ENCODE assay signal across 23 cellular contexts in the genomic region with DNA sequence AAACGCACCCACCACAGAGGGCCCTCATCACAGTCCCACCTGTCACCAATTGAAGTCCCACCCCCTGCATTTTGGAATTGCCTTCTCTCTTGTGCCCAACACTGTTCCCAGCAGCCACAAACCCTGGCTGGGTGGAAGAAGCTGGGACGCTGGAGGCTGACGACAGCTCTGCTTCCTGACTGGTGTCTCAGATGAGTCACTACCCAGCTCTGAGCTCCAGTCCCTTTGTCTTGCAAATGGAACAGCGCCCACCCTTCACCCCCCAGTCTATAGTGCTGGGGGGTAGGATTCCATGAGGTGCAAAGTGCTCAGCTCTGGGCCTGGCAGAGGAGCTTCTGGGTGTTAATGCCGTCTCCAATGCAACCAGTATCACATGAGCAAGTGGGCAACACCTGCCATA.
DNase-seq lines count a peak whose midpoint lies in the region; ATAC-seq and TF ChIP-seq lines count a peak whose summit lies in the region.
"Had no signal": no experiment of that assay in that cellular context is flagged by ENCODE, and none has a peak within 500 bp of the region (broad histone marks: within the 10 kb centered on the region; RNA-seq: fewer than 3 reads in every experiment).

No MANE protein-coding gene starts in this region.

- WGBS in GM23248 (ENCODE audit: low coverage in 1 of 2, low lambda C conversion rate in 2 of 2, missing lambda C conversion rate in 2 of 2), 2 experiments = 10 to 14% methylated on average over 5 of the region's 5 CpGs

- BruUV-seq in OCI-LY7 (replicated peaks; lab: Mats Ljungman, UMichigan) = no TSS peak

- peak overlapping the region; percentile 91 for H3K27ac Mint-ChIP-seq in WTC11
- H3K27ac Mint-ChIP-seq: activated CD4-positive, alpha-beta memory T cell treated with anti-CD3 and anti-CD28 coated beads for 36 hours; dendritic cell treated with granulocyte-macrophage colony-stimulating factor and Interleukin-4, amounts not matched to agents 40 ng/mL and 50 ng/mL, for 4 days; IgD-negative memory B cell; natural killer cell treated with Interleukin-12 subunit alpha and Interleukin-12 subunit beta and Interleukin-15 and Interleukin-18, amount 100 ng/mL, for 72 hours had no signal

- no peak overlapping the region for H3K9ac ChIP-seq in GM23248

- H4K20me1 ChIP-seq in GM23248 (ENCODE audit: insufficient read depth) = no peaks in the 10 kb centered on the region
- no peaks in the 10 kb centered on the region for H4K20me1 ChIP-seq in OCI-LY7 (ENCODE audit: insufficient read depth, low read length)

- H3K79me2 ChIP-seq in GM23248 (ENCODE audit: insufficient read depth) (no peaks in the 10 kb centered on the region), OCI-LY7 (ENCODE audit: insufficient read depth, low read depth, low read length) (no peaks in the 10 kb centered on the region)

- in situ Hi-C loops in GM23248 (cut with MboI) = no loop called here

- peaks cover 11% of the 10 kb centered on the region; the same call in 1 of the 2 replicates for H3K27me3 ChIP-seq in GM23248 (replicated peaks; ENCODE audit: insufficient read depth)
- H3K27me3 ChIP-seq: vagina had no signal

- no peaks in the 10 kb centered on the region for H3K9me2 ChIP-seq in GM23248 (ENCODE audit: insufficient read depth)
- H3K9me2 ChIP-seq in OCI-LY7 (ENCODE audit: insufficient read depth, low read length) = no peaks in the 10 kb centered on the region

- intact Hi-C loops in posterior cingulate gyrus (cut with DNase I) = no loop called here
- intact Hi-C loops in OCI-LY7 (cut with micrococcal nuclease; ENCODE audit: unreplicated experiment) = no loop called here

- H3K9me3 Mint-ChIP-seq in WTC11 = peaks cover 4% of the 10 kb centered on the region
- H3K9me3 Mint-ChIP-seq: dendritic cell treated with granulocyte-macrophage colony-stimulating factor and Interleukin-4, amounts not matched to agents 40 ng/mL and 50 ng/mL, for 4 days; IgD-negative memory B cell had no signal

- peaks cover 16% of the 10 kb centered on the region for H3K4me1 Mint-ChIP-seq in WTC11
- H3K4me1 Mint-ChIP-seq: IgD-negative memory B cell had no signal

- H3K4me3 ChIP-seq in GM23248 (no peak overlapping the region), epithelial cell of esophagus (ENCODE audit: low read length) (no peak overlapping the region), OCI-LY7 (ENCODE audit: low read depth, low read length, poor library complexity, severe bottlenecking) (no peak overlapping the region)
- H3K4me3 ChIP-seq: GM12878, skin epidermis, vagina had no signal

- POLR2A ChIA-PET in WTC11 (lab: Charles Lee) (interaction anchor here (1.4 kb wide), 1 partner anchor 59 kb away, joined by 6 read pairs; no protein-coding TSS in a partner anchor), OCI-LY7 (lab: Charles Lee) (no interaction called here)

- CTCF ChIA-PET in WTC11 (lab: Charles Lee) = interaction anchor here (0.6 to 2.9 kb wide), 20 partner anchors 8 to 399 kb away, joined by 3 to 24 read pairs (median 5); no protein-coding TSS in a partner anchor
- CTCF ChIA-PET in OCI-LY7 (lab: Charles Lee; ENCODE audit: unreplicated experiment) = no interaction called here

- H3K4me3 Mint-ChIP-seq in WTC11 = peak overlapping the region; percentile 24; the same call in 1 of the 2 replicates
- H3K4me3 Mint-ChIP-seq: activated CD4-positive, alpha-beta memory T cell treated with anti-CD3 and anti-CD28 coated beads for 36 hours; dendritic cell treated with granulocyte-macrophage colony-stimulating factor and Interleukin-4, amounts not matched to agents 40 ng/mL and 50 ng/mL, for 4 days; IgD-negative memory B cell; natural killer cell treated with Interleukin-12 subunit alpha and Interleukin-12 subunit beta and Interleukin-15 and Interleukin-18, amount 100 ng/mL, for 72 hours had no signal

- peak; percentile 78 for ATAC-seq in WTC11
- no peak for ATAC-seq in GM21717 (IDR thresholded peaks at IDR 0.05; ENCODE audit: unreplicated experiment)
- ATAC-seq: GM12878; natural killer cell treated with Interleukin-12 subunit alpha and Interleukin-12 subunit beta and Interleukin-15 and Interleukin-18, amount 100 ng/mL, for 72 hours; Right ventricle myocardium inferior had no signal

- H3K9me3 ChIP-seq in GM23248 (ENCODE audit: low read depth) (no peaks in the 10 kb centered on the region), OCI-LY7 (ENCODE audit: low read length) (no peaks in the 10 kb centered on the region)
- H3K9me3 ChIP-seq: vagina had no signal

- no peaks in the 10 kb centered on the region for H3K36me3 ChIP-seq in GM23248 (ENCODE audit: low read depth)
- H3K36me3 ChIP-seq in OCI-LY7 (ENCODE audit: insufficient read depth, low read length) = no peaks in the 10 kb centered on the region
- H3K36me3 ChIP-seq: vagina, WERI-Rb-1 had no signal

- H3K27ac ChIP-seq in GM23248 = no peak overlapping the region
- H3K27ac ChIP-seq in OCI-LY7 (ENCODE audit: low read depth, low read length, poor library complexity, severe bottlenecking) = no peak overlapping the region
- H3K27ac ChIP-seq: skin epidermis, vagina, WERI-Rb-1 had no signal

- no peaks in the 10 kb centered on the region for H3F3A ChIP-seq in GM23248 (ENCODE audit: insufficient read depth)

- H3K27me3 Mint-ChIP-seq in WTC11 (ENCODE audit: low read depth) = no peaks in the 10 kb centered on the region

- H3K4me2 ChIP-seq in GM23248 (ENCODE audit: unreplicated experiment) = no peak overlapping the region
- H3K4me2 ChIP-seq in OCI-LY7 (ENCODE audit: low read length) = no peak overlapping the region

- no peaks in the 10 kb centered on the region for H3K36me3 Mint-ChIP-seq in WTC11
- H3K36me3 Mint-ChIP-seq: activated CD4-positive, alpha-beta memory T cell treated with anti-CD3 and anti-CD28 coated beads for 36 hours; natural killer cell treated with Interleukin-12 subunit alpha and Interleukin-12 subunit beta and Interleukin-15 and Interleukin-18, amount 100 ng/mL, for 72 hours had no signal

- no peaks in the 10 kb centered on the region for H3K4me1 ChIP-seq in GM23248 (ENCODE audit: insufficient read depth)
- H3K4me1 ChIP-seq in OCI-LY7 (ENCODE audit: insufficient read depth, low read length, poor library complexity, severe bottlenecking) = no peaks in the 10 kb centered on the region
- H3K4me1 ChIP-seq: vagina had no signal

- DNase-seq in GM23248 = peak; percentile 43
- peak; percentile 43 for DNase-seq in WTC11 (ENCODE audit: low spot score)
- peak; percentile 40 for DNase-seq in epithelial cell of esophagus (ENCODE audit: low read depth)
- peak in 7 of 10 donors; percentile 40 to 91 (median 66) for DNase-seq in posterior cingulate gyrus
- no peak for DNase-seq in foreskin melanocyte
- DNase-seq in NCI-H226 = no peak
- DNase-seq in OCI-LY7 (ENCODE audit: low spot score) = no peak
- DNase-seq: activated CD4-positive, alpha-beta memory T cell treated with anti-CD3 and anti-CD28 coated beads for 36 hours; activated naive CD4-positive, alpha-beta T cell treated with Interleukin-2 at 50 U/mL for 16 hours; GF-D8; mammary epithelial cell; NCI-H2029 treated with DMSO at 0.1 percent for 48 hours; NCI-H524; stimulated activated CD4-positive, alpha-beta T cell treated with anti-CD3 and anti-CD28 coated beads, Interleukin-2, amount 100 ng/mL, for 48 hours; WERI-Rb-1 had no signal

- no peak for TF ChIP-seq CTCF in WTC11 (IDR thresholded peaks at IDR 0.05)
- no peak for TF ChIP-seq CTCF in epithelial cell of esophagus (IDR thresholded peaks at IDR 0.05; ENCODE audit: insufficient read depth, low read depth, low read length, missing control alignments)
- TF ChIP-seq CTCF in OCI-LY7 (conservative IDR thresholded peaks at IDR 0.05; ENCODE audit: low read length) = no peak

- H2AFZ ChIP-seq in GM23248 = no peak overlapping the region
- H2AFZ ChIP-seq in OCI-LY7 (ENCODE audit: low read length) = no peak overlapping the region

TF ChIP-seq in WTC11, 78 proteins besides CTCF, POLR2A, EP300 and RAD21 (continues in another document):
- TF ChIP-seq, protein P1, sequence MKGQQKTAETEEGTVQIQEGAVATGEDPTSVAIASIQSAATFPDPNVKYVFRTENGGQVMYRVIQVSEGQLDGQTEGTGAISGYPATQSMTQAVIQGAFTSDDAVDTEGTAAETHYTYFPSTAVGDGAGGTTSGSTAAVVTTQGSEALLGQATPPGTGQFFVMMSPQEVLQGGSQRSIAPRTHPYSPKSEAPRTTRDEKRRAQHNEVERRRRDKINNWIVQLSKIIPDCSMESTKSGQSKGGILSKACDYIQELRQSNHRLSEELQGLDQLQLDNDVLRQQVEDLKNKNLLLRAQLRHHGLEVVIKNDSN (CRISPR knock-in tag; IDR thresholded peaks at IDR 0.05) = no peak
- TF ChIP-seq, protein P2, sequence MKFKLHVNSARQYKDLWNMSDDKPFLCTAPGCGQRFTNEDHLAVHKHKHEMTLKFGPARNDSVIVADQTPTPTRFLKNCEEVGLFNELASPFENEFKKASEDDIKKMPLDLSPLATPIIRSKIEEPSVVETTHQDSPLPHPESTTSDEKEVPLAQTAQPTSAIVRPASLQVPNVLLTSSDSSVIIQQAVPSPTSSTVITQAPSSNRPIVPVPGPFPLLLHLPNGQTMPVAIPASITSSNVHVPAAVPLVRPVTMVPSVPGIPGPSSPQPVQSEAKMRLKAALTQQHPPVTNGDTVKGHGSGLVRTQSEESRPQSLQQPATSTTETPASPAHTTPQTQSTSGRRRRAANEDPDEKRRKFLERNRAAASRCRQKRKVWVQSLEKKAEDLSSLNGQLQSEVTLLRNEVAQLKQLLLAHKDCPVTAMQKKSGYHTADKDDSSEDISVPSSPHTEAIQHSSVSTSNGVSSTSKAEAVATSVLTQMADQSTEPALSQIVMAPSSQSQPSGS (CRISPR knock-in tag; IDR thresholded peaks at IDR 0.05; ENCODE audit: borderline replicate concordance, low read depth) = no peak
- TF ChIP-seq SP1 (CRISPR knock-in tag; conservative IDR thresholded peaks at IDR 0.05) = 0 out of 2 replicates have a peak, but pooled peaks have one; percentile 16
- no peak for TF ChIP-seq EMX1 (CRISPR knock-in tag; IDR thresholded peaks at IDR 0.05)

Comparison
In these comparisons a context has a peak if more than half of its experiments do, and no peak if none do; other contexts are left out.
1. DNase-seq: peak in GM23248 (single experiment), WTC11 (single experiment), epithelial cell of esophagus (single experiment) and posterior cingulate gyrus (7 of 10); none in foreskin melanocyte (single experiment), NCI-H226 (single experiment) and OCI-LY7 (single experiment).